ENCODE assay signal across 20 cellular contexts in genomic region chr4:109473824-109474223, GRCh38. TPM values are rescaled to one million over a fixed set of nuclear protein-coding genes. Genes with fewer than 3 reads are reported as not detected.
DNase-seq lines count a peak whose midpoint lies in the region; ATAC-seq, FAIRE-seq and TF ChIP-seq lines count a peak whose summit lies in the region.
"Had no signal": no experiment of that assay in that cellular context is flagged by ENCODE, and none has a peak within 500 bp of the region (broad histone marks: within the 10 kb centered on the region; RNA-seq: fewer than 3 reads in every experiment).

No MANE protein-coding gene starts in this region.

- H3K9me1 ChIP-seq in K562 (ENCODE audit: control insufficient read depth, insufficient read depth, low read length): peaks cover 4% of the 10 kb centered on the region

- H3K27me3 Mint-ChIP-seq in activated T-cell treated with anti-CD3 and anti-CD28 coated beads, Interleukin-2, amount 50 U/mL, for 24 hours: no peaks in the 10 kb centered on the region

- H3K4me3 ChIP-seq in HCT116 (replicated peaks in 1 of 2; ENCODE audit: low read depth in 1 of 2, low read length in 2 of 2) (no peak overlapping the region), K562 (no peak overlapping the region), smooth muscle cell (no peak overlapping the region)
- H3K4me3 ChIP-seq: BLaER1, GM23338 had no signal

- RAD21 ChIA-PET in HCT116 (lab: Charles Lee; ENCODE audit: low non-redundant PET in 1 of 2, low total read pairs in 2 of 2, uncharacterized antibody in 2 of 2, unreplicated experiment in 2 of 2): no interaction called here

- no peak for DNase-seq in activated T-cell treated with anti-CD3 and anti-CD28 coated beads, Interleukin-2, amount 50 U/mL, for 24 hours
- no peak for DNase-seq in activated T-cell treated with anti-CD3 and anti-CD28 coated beads, Interleukin-2, amount 50 U/mL, for 48 hours
- no peak for DNase-seq in HCT116 (ENCODE audit: low read depth, low spot score)
- no peak for DNase-seq in K562 (ENCODE audit: extremely low read depth in 1 of 4, low spot score in 3 of 4)
- no peak for DNase-seq in smooth muscle cell (lab: John Stamatoyannopoulos, UW; ENCODE audit: unreplicated experiment)
- DNase-seq in omental fat pad (ENCODE audit: low spot score): no peak
- no peak for DNase-seq in ureter (ENCODE audit: low spot score)
- no peak for DNase-seq in GM10266 (ENCODE audit: extremely low spot score)
- DNase-seq: DMS79 treated with DMSO at 0.1 percent for 48 hours, NCI-H1417 treated with DMSO at 0.1 percent for 48 hours, NCI-H2029, NCI-H2171, NCI-H446, NCI-H69, OCI-M1, RPMI8226 had no signal

- TF ChIP-seq RAD21 in HCT116 (IDR thresholded peaks at IDR 0.05; ENCODE audit: low read depth) (no peak), K562 (CRISPR knock-in tag; conservative IDR thresholded peaks at IDR 0.05 in 1 of 2, IDR thresholded peaks at IDR 0.05 in 1 of 2) (no peak)

- H3K9ac ChIP-seq in HCT116 (ENCODE audit: low read length) (no peak overlapping the region), K562 (ENCODE audit: insufficient read depth in 1 of 2, low read depth in 2 of 2, low read length in 2 of 2) (no peak overlapping the region), smooth muscle cell (ENCODE audit: low read depth) (no peak overlapping the region)
- H3K9ac ChIP-seq: BLaER1 had no signal

- no peaks in the 10 kb centered on the region for H3F3A ChIP-seq in smooth muscle cell (ENCODE audit: low read depth)

- H2AFZ ChIP-seq in HCT116 (ENCODE audit: low read depth, low read length, poor library complexity, severe bottlenecking): no peak overlapping the region
- no peak overlapping the region for H2AFZ ChIP-seq in K562 (ENCODE audit: low read depth, low read length)
- H2AFZ ChIP-seq in smooth muscle cell (ENCODE audit: low read depth): no peak overlapping the region
- H2AFZ ChIP-seq: GM23338 had no signal

- no peak for FAIRE-seq in K562 (lab: Jason Lieb, UNC)
- FAIRE-seq: A204.1, GM18507 had no signal

- H3K4me1 Mint-ChIP-seq in activated T-cell treated with anti-CD3 and anti-CD28 coated beads, Interleukin-2, amount 50 U/mL, for 24 hours (ENCODE audit: low read depth): peaks cover 62% of the 10 kb centered on the region
- H3K4me1 Mint-ChIP-seq: GM23338 had no signal

- peaks cover 71% of the 10 kb centered on the region for H3K36me3 Mint-ChIP-seq in activated T-cell treated with anti-CD3 and anti-CD28 coated beads, Interleukin-2, amount 50 U/mL, for 24 hours (ENCODE audit: low read depth)

- no peak for TF ChIP-seq CTCF in HCT116 (IDR thresholded peaks at IDR 0.05 in 2 of 3, conservative IDR thresholded peaks at IDR 0.05 in 1 of 3; ENCODE audit: borderline replicate concordance in 1 of 3, insufficient read depth in 1 of 3, low read depth in 2 of 3, low read length in 2 of 3)
- no peak for TF ChIP-seq CTCF in K562 (IDR thresholded peaks at IDR 0.05 in 2 of 3, conservative IDR thresholded peaks at IDR 0.05 in 1 of 3; ENCODE audit: insufficient read depth in 2 of 3, low read depth in 1 of 3, low read length in 3 of 3)
- TF ChIP-seq CTCF in smooth muscle cell (IDR thresholded peaks at IDR 0.05; ENCODE audit: borderline replicate concordance, insufficient read depth, poor library complexity, severe bottlenecking): no peak
- TF ChIP-seq CTCF in omental fat pad (IDR thresholded peaks at IDR 0.05): no peak
- TF ChIP-seq CTCF in GM10266 (IDR thresholded peaks at IDR 0.05; ENCODE audit: control insufficient read depth, insufficient read depth, low read depth, missing control alignments): no peak

- TF ChIP-seq EP300 in K562 (IDR thresholded peaks at IDR 0.05; ENCODE audit: low read length): no peak

- H3K27me3 ChIP-seq in HCT116 (ENCODE audit: insufficient read depth, low read length) (no peaks in the 10 kb centered on the region), K562 (ENCODE audit: control insufficient read depth in 2 of 2, insufficient read depth in 2 of 2, low read length in 2 of 2) (no peaks in the 10 kb centered on the region), smooth muscle cell (ENCODE audit: low read depth) (no peaks in the 10 kb centered on the region)
- H3K27me3 ChIP-seq: BLaER1 had no signal

- no peak for ATAC-seq in HCT116
- ATAC-seq in K562: no peak
- no peak for ATAC-seq in omental fat pad (ENCODE audit: low FRiP score)
- ATAC-seq: GM23338 had no signal

- intact Hi-C loops in HCT116 (cut with micrococcal nuclease): no loop called here
- intact Hi-C loops in K562 (cut with micrococcal nuclease): no loop called here

- H4K20me1 ChIP-seq in HCT116 (ENCODE audit: insufficient read depth) (peaks cover 8% of the 10 kb centered on the region; the same call in 1 of the 2 replicates), K562 (replicated peaks; ENCODE audit: control insufficient read depth, insufficient read depth, low read length) (peaks cover 8% of the 10 kb centered on the region; the same call in 1 of the 2 replicates), smooth muscle cell (ENCODE audit: low read depth) (peaks cover 97% of the 10 kb centered on the region)

- H3K4me1 ChIP-seq in HCT116 (ENCODE audit: control insufficient read depth in 1 of 2, insufficient read depth in 2 of 2, low read length in 2 of 2): peaks cover 0 to 19% of the 10 kb centered on the region in 2 experiments; a peak in 1 of 4 replicates
- peaks cover 0 to 14% of the 10 kb centered on the region in 2 experiments; a peak in 3 of 5 replicates for H3K4me1 ChIP-seq in K562 (replicated peaks in 1 of 2; ENCODE audit: control insufficient read depth in 2 of 2, insufficient read depth in 2 of 2, low read length in 2 of 2)
- no peaks in the 10 kb centered on the region for H3K4me1 ChIP-seq in smooth muscle cell (ENCODE audit: low read depth)

- BruUV-seq in HCT116 (replicated peaks; lab: Mats Ljungman, UMichigan): TSS peak; percentile 22
- BruUV-seq in K562 (replicated peaks; lab: Mats Ljungman, UMichigan): TSS peak; percentile 22

- H3K36me3 ChIP-seq in HCT116 (ENCODE audit: control insufficient read depth in 1 of 2, insufficient read depth in 2 of 2, low read length in 2 of 2) (peaks cover 14 to 16% of the 10 kb centered on the region in 2 experiments), K562 (ENCODE audit: control insufficient read depth, insufficient read depth, low read length) (peaks cover 41% of the 10 kb centered on the region), smooth muscle cell (ENCODE audit: low read depth) (no peaks in the 10 kb centered on the region)

- POLR2A ChIA-PET in HCT116 (lab: Charles Lee) (no interaction called here), K562 (lab: Yijun Ruan, JAX) (no interaction called here)

- H3K27ac ChIP-seq in HCT116 (ENCODE audit: low read depth, low read length) (no peak overlapping the region), K562 (ENCODE audit: extremely low read depth, low read depth, low read length) (no peak overlapping the region), smooth muscle cell (ENCODE audit: low read depth) (peak overlapping the region; percentile 74)
- H3K27ac ChIP-seq: BLaER1 had no signal

- no peak overlapping the region for H3K4me3 Mint-ChIP-seq in activated T-cell treated with anti-CD3 and anti-CD28 coated beads, Interleukin-2, amount 50 U/mL, for 24 hours
- H3K4me3 Mint-ChIP-seq: GM23338 had no signal

- CTCF ChIA-PET in HCT116 (lab: Charles Lee) (no interaction called here), K562 (lab: Yijun Ruan, JAX; ENCODE audit: low intra/inter-chr PET ratio) (no interaction called here)

- 92% methylated on average over 1 of the region's 1 CpG for WGBS in K562 (ENCODE audit: insufficient coverage, low coverage, missing lambda C conversion rate)
- WGBS in smooth muscle cell (ENCODE audit: low lambda C conversion rate): 87% methylated on average over 1 of the region's 1 CpG

- H3K9me2 ChIP-seq in HCT116 (ENCODE audit: insufficient read depth): no peaks in the 10 kb centered on the region

- H3K9me3 Mint-ChIP-seq in activated T-cell treated with anti-CD3 and anti-CD28 coated beads, Interleukin-2, amount 50 U/mL, for 24 hours: no peaks in the 10 kb centered on the region
- H3K9me3 Mint-ChIP-seq: GM23338 had no signal

- H3K9me3 ChIP-seq in HCT116 (ENCODE audit: control insufficient read depth in 1 of 2, insufficient read depth in 1 of 2, low read depth in 1 of 2, low read length in 2 of 2) (no peaks in the 10 kb centered on the region), K562 (replicated peaks; ENCODE audit: control insufficient read depth, insufficient read depth, low read depth, low read length) (no peaks in the 10 kb centered on the region), smooth muscle cell (replicated peaks; ENCODE audit: low read depth) (no peaks in the 10 kb centered on the region)
- H3K9me3 ChIP-seq: BLaER1 had no signal

- peak overlapping the region; percentile 20 for H3K27ac Mint-ChIP-seq in activated T-cell treated with anti-CD3 and anti-CD28 coated beads, Interleukin-2, amount 50 U/mL, for 24 hours
- H3K27ac Mint-ChIP-seq: GM23338 had no signal

- H3K4me2 ChIP-seq in HCT116 (ENCODE audit: low read length) (no peak overlapping the region), K562 (ENCODE audit: insufficient read depth, low read length) (no peak overlapping the region), smooth muscle cell (no peak overlapping the region)
- H3K4me2 ChIP-seq: BLaER1, GM23338 had no signal

- H3K79me2 ChIP-seq in HCT116 (ENCODE audit: insufficient read depth, low read length) (peaks cover 96% of the 10 kb centered on the region), K562 (ENCODE audit: control insufficient read depth, insufficient read depth, low read length) (peaks cover 84% of the 10 kb centered on the region), smooth muscle cell (ENCODE audit: low read depth) (peaks cover 93% of the 10 kb centered on the region)

- in situ Hi-C loops in K562 (cut with MboI): no loop called here

- TF ChIP-seq POLR2A in HCT116 (IDR thresholded peaks at IDR 0.05; ENCODE audit: borderline replicate concordance, extremely low read depth, insufficient read depth, insufficient read length): no peak
- no peak for TF ChIP-seq POLR2A in K562 (conservative IDR thresholded peaks at IDR 0.05)

RNA-seq across cellular contexts. Expression of gene SEC24B, which starts 40.2 kb away (rescaled TPM):
- 33.0 TPM for total RNA-seq in HCT116 (2021; ENCODE audit: unreplicated experiment)
- polyA plus RNA-seq in HCT116 (2012): 17.7 and 21.0 TPM in 2 replicates
- total RNA-seq in K562 (2011; cell fraction: chromatin; rRNA removed; ENCODE audit: low replicate concordance): 44.6 and 69.7 TPM in 2 replicates
- 20.8 and 24.6 TPM in 2 replicates for total RNA-seq in K562 (2011; cell fraction: nucleolus; rRNA removed)
- total RNA-seq in K562 (2011; cell fraction: nucleoplasm; rRNA removed): 30.9 and 31.2 TPM in 2 replicates
- 7.0 and 8.8 TPM in 2 replicates for total RNA-seq in K562 (2014; rRNA removed)
- total RNA-seq in K562 (2014; rRNA removed; fragmentation: Illumina TruSeq; extraction: Trizol): 17.1 and 19.6 TPM in 2 replicates
- 20.5 and 21.9 TPM in 2 replicates for total RNA-seq in K562 (2015; rRNA removed; fragmentation: Illumina TruSeq; extraction: Trizol)
- total RNA-seq in K562 (2021): 21.9 and 22.2 TPM in 2 replicates
- polyA plus RNA-seq in K562 (2011; rRNA removed): 46.4 and 50.3 TPM in 2 replicates
- polyA plus RNA-seq in K562 (2011; cell fraction: cytosol; rRNA removed): 41.4 and 53.6 TPM in 2 replicates
- polyA plus RNA-seq in K562 (2011; cell fraction: nucleus; rRNA removed): 40.6 and 52.7 TPM in 2 replicates
- 15.9 and 16.5 TPM in 2 replicates for polyA plus RNA-seq in K562 (2012)
- 24.3 and 27.4 TPM in 2 replicates for polyA plus RNA-seq in K562 (2014; fragmentation: Illumina TruSeq; extraction: Trizol)
- polyA plus RNA-seq in K562 (2014; fragmentation: Nextera tagmentation; extraction: Ambion mirVana): 1 to 10 TPM; 6.3 to 8.1 TPM
- polyA plus RNA-seq in K562 (2014; rRNA removed): 15.2 and 20.1 TPM in 2 replicates
- polyA minus RNA-seq in K562 (2011; rRNA and poly(A)+ RNA removed): 112 and 115 TPM in 2 replicates
- polyA minus RNA-seq in K562 (2011; cell fraction: cytosol; rRNA and poly(A)+ RNA removed): 24.7 and 31.1 TPM in 2 replicates
- polyA minus RNA-seq in K562 (2011; cell fraction: nucleus; rRNA and poly(A)+ RNA removed): 26.4 and 48.2 TPM in 2 replicates
- total RNA-seq in smooth muscle cell: 50.5 and 57.5 TPM in 2 replicates
- polyA plus RNA-seq in smooth muscle cell: 18.3 and 20.5 TPM in 2 replicates
- total RNA-seq in omental fat pad: 10 to 100 TPM; 34.8 to 41.0 (median 37.8) TPM
- total RNA-seq in ureter: 45.2 TPM
